Comparison of ENCODE assay signal across 8 cellular contexts in the genomic region with DNA sequence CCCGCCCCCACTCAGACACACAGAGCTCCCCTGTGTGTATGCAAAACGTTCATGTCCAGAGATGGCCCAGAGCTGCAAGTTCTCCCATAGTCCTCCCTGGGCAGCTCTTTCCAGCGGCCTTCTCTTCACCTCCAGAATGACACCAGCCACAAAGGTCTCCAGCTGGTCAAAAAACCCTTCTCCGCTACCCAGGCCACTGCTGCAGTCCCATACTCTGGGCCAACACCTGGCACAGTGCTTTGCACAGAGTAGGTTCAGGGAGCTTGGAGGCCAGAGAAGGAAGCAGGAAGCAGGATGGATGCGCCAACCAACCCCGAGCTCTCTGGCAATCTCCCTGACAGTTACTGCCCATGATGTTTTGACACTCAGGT. TPM values are rescaled to one million over a fixed set of nuclear protein-coding genes. Genes with fewer than 3 reads are reported as not detected.
DNase-seq lines count a peak whose midpoint lies in the region; ATAC-seq, FAIRE-seq and TF ChIP-seq lines count a peak whose summit lies in the region.

No MANE protein-coding gene starts in this region.

- H3K27me3 ChIP-seq in HepG2 (ENCODE audit: control insufficient read depth in 1 of 2, insufficient read depth in 2 of 2, low read length in 2 of 2) = peaks cover 0 to 9% of the 10 kb centered on the region in 2 experiments; a peak in 2 of 5 replicates
- no peaks in the 10 kb centered on the region for H3K27me3 ChIP-seq in suprapubic skin

- in situ Hi-C loops in HepG2 (cut with HindIII; ENCODE audit: extremely low pct_ligation_motif_present, low pct_unique_long_range_greater_than_20kb) = no loop called here

- no peak for TF ChIP-seq RAD21 in HepG2 (CRISPR knock-in tag; IDR thresholded peaks at IDR 0.05)

- intact Hi-C loops in activated CD4-positive, alpha-beta T cell treated with anti-CD3 and anti-CD28 coated beads, Interleukin-2, amount 10 ng/mL, durations not matched to agents 24 days and 14 days (cut with micrococcal nuclease) = loop anchor here (1.0 kb wide), 1 partner anchor 10 kb away; no protein-coding TSS in a partner anchor
- intact Hi-C loops in HepG2 (cut with micrococcal nuclease; ENCODE audit: unreplicated experiment) = no loop called here

- H3K79me2 ChIP-seq in HepG2 (ENCODE audit: insufficient read depth, low read length) = peaks cover 34% of the 10 kb centered on the region

- H3K9ac ChIP-seq in HepG2 (ENCODE audit: insufficient read depth, low read depth, low read length) = peak overlapping the region; percentile 92; the same call in 1 of the 2 replicates

- TF ChIP-seq CTCF in HepG2 (CRISPR knock-in tag; IDR thresholded peaks at IDR 0.05) (no peak), suprapubic skin (IDR thresholded peaks at IDR 0.05) (no peak)

- no peaks in the 10 kb centered on the region for H3K36me3 ChIP-seq in HepG2 (replicated peaks in 1 of 2; ENCODE audit: control insufficient read depth in 1 of 2, insufficient read depth in 2 of 2, low read length in 2 of 2)
- no peaks in the 10 kb centered on the region for H3K36me3 ChIP-seq in suprapubic skin

- peak overlapping the region; percentile 94 for H3K27ac ChIP-seq in HepG2 (ENCODE audit: extremely low read length, insufficient read depth, low read length)
- peak overlapping the region; percentile 91 for H3K27ac ChIP-seq in suprapubic skin

- TF ChIP-seq POLR2A in HepG2 (IDR thresholded peaks at IDR 0.05; ENCODE audit: insufficient read depth in 1 of 2, low read depth in 2 of 2, low read length in 2 of 2) (no peak), suprapubic skin (IDR thresholded peaks at IDR 0.05) (no peak)

- no peak for DNase-seq in activated CD4-positive, alpha-beta T cell treated with anti-CD3 and anti-CD28 coated beads, Interleukin-2, amount 10 ng/mL, durations not matched to agents 24 days and 14 days
- DNase-seq in activated CD4-positive, alpha-beta T cell treated with anti-CD3 and anti-CD28 coated beads, Interleukin-2, amount 50 U/mL, for 48 hours = no peak
- no peak for DNase-seq in activated CD8-positive, alpha-beta T cell treated with anti-CD3 and anti-CD28 coated beads, Interleukin-2, amount 10 ng/mL, durations not matched to agents 7 days and 5 days
- DNase-seq in HepG2 (ENCODE audit: low spot score) (no peak), suprapubic skin (ENCODE audit: low spot score in 2 of 2) (no peak), NCI-H748 treated with DMSO at 0.1 percent for 48 hours (lab: John Stamatoyannopoulos, UW) (no peak), urothelium cell line (ENCODE audit: low spot score) (no peak)

- no peaks in the 10 kb centered on the region for H3K27me3 Mint-ChIP-seq in activated CD4-positive, alpha-beta T cell treated with anti-CD3 and anti-CD28 coated beads, Interleukin-2, amount 10 ng/mL, durations not matched to agents 24 days and 14 days
- H3K27me3 Mint-ChIP-seq in activated CD8-positive, alpha-beta T cell treated with anti-CD3 and anti-CD28 coated beads, Interleukin-2, amount 10 ng/mL, durations not matched to agents 7 days and 5 days (ENCODE audit: low read depth) = no peaks in the 10 kb centered on the region

- peak overlapping the region; percentile 80 for H3K4me3 Mint-ChIP-seq in activated CD4-positive, alpha-beta T cell treated with anti-CD3 and anti-CD28 coated beads, Interleukin-2, amount 10 ng/mL, durations not matched to agents 24 days and 14 days
- H3K4me3 Mint-ChIP-seq in activated CD8-positive, alpha-beta T cell treated with anti-CD3 and anti-CD28 coated beads, Interleukin-2, amount 10 ng/mL, durations not matched to agents 7 days and 5 days = peak overlapping the region; percentile 75

- H3K36me3 Mint-ChIP-seq in activated CD4-positive, alpha-beta T cell treated with anti-CD3 and anti-CD28 coated beads, Interleukin-2, amount 10 ng/mL, durations not matched to agents 24 days and 14 days (ENCODE audit: low read depth) = peaks cover 32% of the 10 kb centered on the region
- peaks cover 3% of the 10 kb centered on the region for H3K36me3 Mint-ChIP-seq in activated CD8-positive, alpha-beta T cell treated with anti-CD3 and anti-CD28 coated beads, Interleukin-2, amount 10 ng/mL, durations not matched to agents 7 days and 5 days (ENCODE audit: low read depth)

- peaks cover 63% of the 10 kb centered on the region for H3K4me1 ChIP-seq in HepG2 (ENCODE audit: insufficient read depth, low read length)
- H3K4me1 ChIP-seq in suprapubic skin = peaks cover 33% of the 10 kb centered on the region

- peak overlapping the region; percentile 94 for H3K27ac Mint-ChIP-seq in activated CD4-positive, alpha-beta T cell treated with anti-CD3 and anti-CD28 coated beads, Interleukin-2, amount 10 ng/mL, durations not matched to agents 24 days and 14 days
- peak overlapping the region; percentile 71 for H3K27ac Mint-ChIP-seq in activated CD8-positive, alpha-beta T cell treated with anti-CD3 and anti-CD28 coated beads, Interleukin-2, amount 10 ng/mL, durations not matched to agents 7 days and 5 days

- no peak overlapping the region for H2AFZ ChIP-seq in HepG2 (ENCODE audit: low read length)

- no peaks in the 10 kb centered on the region for H3K9me3 Mint-ChIP-seq in activated CD4-positive, alpha-beta T cell treated with anti-CD3 and anti-CD28 coated beads, Interleukin-2, amount 10 ng/mL, durations not matched to agents 24 days and 14 days
- no peaks in the 10 kb centered on the region for H3K9me3 Mint-ChIP-seq in activated CD8-positive, alpha-beta T cell treated with anti-CD3 and anti-CD28 coated beads, Interleukin-2, amount 10 ng/mL, durations not matched to agents 7 days and 5 days (ENCODE audit: insufficient read depth)

- POLR2A ChIA-PET in activated CD8-positive, alpha-beta T cell treated with anti-CD3 and anti-CD28 coated beads, Interleukin-2, amount 10 ng/mL, durations not matched to agents 7 days and 5 days (lab: Charles Lee) = interaction anchor here (0.6 to 11.3 kb wide), 7 partner anchors 9 to 128 kb away, joined by 3 to 128 read pairs (median 3); partner anchors contain the start of genes GHDC and STAT5A
- POLR2A ChIA-PET in HepG2 (lab: Yijun Ruan, JAX) = interaction anchor here (0.7 to 2.0 kb wide), 14 partner anchors 8 to 589 kb away, joined by 3 to 21 read pairs (median 4); partner anchors contain the start of gene STAT3

- TF ChIP-seq EP300 in HepG2 (IDR thresholded peaks at IDR 0.05; ENCODE audit: low read depth in 2 of 2, low read length in 2 of 2) (no peak), HepG2 (CRISPR knock-in tag; IDR thresholded peaks at IDR 0.05; ENCODE audit: borderline replicate concordance) (no peak), suprapubic skin (IDR thresholded peaks at IDR 0.05) (no peak)

- H3K4me1 Mint-ChIP-seq in activated CD4-positive, alpha-beta T cell treated with anti-CD3 and anti-CD28 coated beads, Interleukin-2, amount 10 ng/mL, durations not matched to agents 24 days and 14 days = peaks cover 36% of the 10 kb centered on the region
- peaks cover 36% of the 10 kb centered on the region for H3K4me1 Mint-ChIP-seq in activated CD8-positive, alpha-beta T cell treated with anti-CD3 and anti-CD28 coated beads, Interleukin-2, amount 10 ng/mL, durations not matched to agents 7 days and 5 days (ENCODE audit: low read depth)

- peak overlapping the region; percentile 81 to 96 (median 91) for H3K4me3 ChIP-seq in HepG2 (replicated peaks in 1 of 3; ENCODE audit: insufficient read depth in 1 of 3, low read depth in 2 of 3, low read length in 3 of 3)
- peak overlapping the region; percentile 94 for H3K4me3 ChIP-seq in suprapubic skin

- peak overlapping the region; percentile 97 for H3K4me2 ChIP-seq in HepG2 (ENCODE audit: low read depth, low read length)

- ATAC-seq in activated CD8-positive, alpha-beta T cell treated with anti-CD3 and anti-CD28 coated beads, Interleukin-2, amount 10 ng/mL, durations not matched to agents 7 days and 5 days = no peak
- ATAC-seq in HepG2 (peak; percentile 56), HG03571 (IDR thresholded peaks at IDR 0.05; ENCODE audit: unreplicated experiment) (no peak)

- BruUV-seq in HepG2 (replicated peaks; lab: Mats Ljungman, UMichigan) = no TSS peak

- H3K9me3 ChIP-seq in HepG2 (ENCODE audit: low read length) (no peaks in the 10 kb centered on the region), suprapubic skin (no peaks in the 10 kb centered on the region)

- 31% methylated on average over 6 of the region's 6 CpGs for WGBS in HepG2 (ENCODE audit: low lambda C conversion rate)
- 56% methylated on average over 6 of the region's 6 CpGs for WGBS in suprapubic skin

- CTCF ChIA-PET in activated CD8-positive, alpha-beta T cell treated with anti-CD3 and anti-CD28 coated beads, Interleukin-2, amount 10 ng/mL, durations not matched to agents 7 days and 5 days (lab: Charles Lee) = interaction anchor here (0.9 to 1.2 kb wide), 3 partner anchors 10 to 55 kb away, joined by 3 to 5 read pairs (median 4); no protein-coding TSS in a partner anchor
- CTCF ChIA-PET in HepG2 (lab: Yijun Ruan, JAX; ENCODE audit: low intra/inter-chr PET ratio, low total read pairs) = no interaction called here

- H4K20me1 ChIP-seq in HepG2 (ENCODE audit: insufficient read depth, low read length) = no peaks in the 10 kb centered on the region; the same call in 1 of the 2 replicates

- FAIRE-seq in HepG2 (lab: Jason Lieb, UNC) = no peak
- FAIRE-seq in urothelium cell line (lab: Jason Lieb, UNC) = no peak

RNA-seq across cellular contexts. Expression of gene STAT5B, which starts 1.1 kb away (rescaled TPM):
- total RNA-seq in activated CD4-positive, alpha-beta T cell treated with anti-CD3 and anti-CD28 coated beads, Interleukin-2, amount 10 ng/mL, durations not matched to agents 24 days and 14 days = 184 and 189 TPM in 2 replicates
- total RNA-seq in activated CD8-positive, alpha-beta T cell treated with anti-CD3 and anti-CD28 coated beads, Interleukin-2, amount 10 ng/mL, durations not matched to agents 7 days and 5 days = 10 to 100 TPM; 92.7 to 94.4 TPM
- total RNA-seq in HepG2 (2016; rRNA removed; fragmentation: Illumina TruSeq; extraction: Trizol) (17.2 and 21.0 TPM in 2 replicates), suprapubic skin (100 to 1,000 TPM in 1 of 4 donors, 10 to 100 TPM in 3; 52.7 to 105 (median 57.6) TPM)
- 8.8 and 10.4 TPM in 2 replicates for total RNA-seq in HepG2 (2016; cell fraction: cytosol; rRNA removed; fragmentation: Illumina TruSeq; extraction: Trizol; ENCODE audit: low read depth)
- 14.8 and 23.5 TPM in 2 replicates for total RNA-seq in HepG2 (2016; cell fraction: insoluble cytoplasmic fraction; rRNA removed; fragmentation: Illumina TruSeq; extraction: Trizol)
- total RNA-seq in HepG2 (2016; cell fraction: membrane; rRNA removed; fragmentation: Illumina TruSeq; extraction: Trizol) = 13.7 and 14.6 TPM in 2 replicates
- total RNA-seq in HepG2 (2016; cell fraction: nucleus; rRNA removed; fragmentation: Illumina TruSeq; extraction: Trizol) = 21.1 and 22.8 TPM in 2 replicates
- 42.8 and 44.8 TPM in 2 replicates for polyA plus RNA-seq in HepG2 (2011; rRNA removed)
- 18.5 and 22.6 TPM in 2 replicates for polyA plus RNA-seq in HepG2 (2011; cell fraction: cytosol; rRNA removed)
- polyA plus RNA-seq in HepG2 (2011; cell fraction: nucleus; rRNA removed) = 110 and 115 TPM in 2 replicates
- 27.0 and 34.0 TPM in 2 replicates for polyA plus RNA-seq in HepG2 (2012)
- 3.0 and 3.2 TPM in 2 replicates for polyA plus RNA-seq in HepG2 (2016; cell fraction: cytosol; fragmentation: Illumina TruSeq; extraction: Trizol; ENCODE audit: low read depth)
- 13.9 and 18.4 TPM in 2 replicates for polyA plus RNA-seq in HepG2 (2016; cell fraction: insoluble cytoplasmic fraction; fragmentation: Illumina TruSeq; extraction: Trizol; ENCODE audit: low read depth)
- 8.2 and 9.4 TPM in 2 replicates for polyA plus RNA-seq in HepG2 (2016; cell fraction: membrane; fragmentation: Illumina TruSeq; extraction: Trizol; ENCODE audit: low read depth)
- polyA plus RNA-seq in HepG2 (2016; cell fraction: nucleus; fragmentation: Illumina TruSeq; extraction: Trizol; ENCODE audit: insufficient read depth, low read depth) = 73.9 and 77.3 TPM in 2 replicates
- polyA minus RNA-seq in HepG2 (2011; rRNA and poly(A)+ RNA removed; ENCODE audit: low replicate concordance) = 35.0 and 59.1 TPM in 2 replicates
- polyA minus RNA-seq in HepG2 (2011; cell fraction: cytosol; rRNA and poly(A)+ RNA removed) = 14.9 and 16.6 TPM in 2 replicates
- polyA minus RNA-seq in HepG2 (2011; cell fraction: nucleus; rRNA and poly(A)+ RNA removed) = 36.8 and 37.1 TPM in 2 replicates

RNA-seq across cellular contexts. Expression of gene STAT5A, which starts 11.0 kb away (rescaled TPM):
- 346 and 348 TPM in 2 replicates for total RNA-seq in activated CD4-positive, alpha-beta T cell treated with anti-CD3 and anti-CD28 coated beads, Interleukin-2, amount 10 ng/mL, durations not matched to agents 24 days and 14 days
- 100 to 1,000 TPM; 117 to 119 TPM for total RNA-seq in activated CD8-positive, alpha-beta T cell treated with anti-CD3 and anti-CD28 coated beads, Interleukin-2, amount 10 ng/mL, durations not matched to agents 7 days and 5 days
- total RNA-seq in HepG2 (2016; rRNA removed; fragmentation: Illumina TruSeq; extraction: Trizol) (4.1 and 4.5 TPM in 2 replicates), suprapubic skin (10 to 100 TPM; 32.1 to 56.0 (median 45.6) TPM)
- total RNA-seq in HepG2 (2016; cell fraction: cytosol; rRNA removed; fragmentation: Illumina TruSeq; extraction: Trizol; ENCODE audit: low read depth) = 1.5 and 1.6 TPM in 2 replicates
- 2.4 and 3.2 TPM in 2 replicates for total RNA-seq in HepG2 (2016; cell fraction: insoluble cytoplasmic fraction; rRNA removed; fragmentation: Illumina TruSeq; extraction: Trizol)
- total RNA-seq in HepG2 (2016; cell fraction: membrane; rRNA removed; fragmentation: Illumina TruSeq; extraction: Trizol) = 3.5 and 3.6 TPM in 2 replicates
- 3.1 and 4.2 TPM in 2 replicates for total RNA-seq in HepG2 (2016; cell fraction: nucleus; rRNA removed; fragmentation: Illumina TruSeq; extraction: Trizol)
- polyA plus RNA-seq in HepG2 (2011; rRNA removed) = 1.2 and 1.4 TPM in 2 replicates
- polyA plus RNA-seq in HepG2 (2011; cell fraction: cytosol; rRNA removed) = 1.3 and 1.4 TPM in 2 replicates
- polyA plus RNA-seq in HepG2 (2011; cell fraction: nucleus; rRNA removed) = 3.3 and 3.4 TPM in 2 replicates
- 3.9 and 7.9 TPM in 2 replicates for polyA plus RNA-seq in HepG2 (2012)
- polyA plus RNA-seq in HepG2 (2016; cell fraction: cytosol; fragmentation: Illumina TruSeq; extraction: Trizol; ENCODE audit: low read depth) = 1.2 and 1.4 TPM in 2 replicates
- 2.4 and 3.3 TPM in 2 replicates for polyA plus RNA-seq in HepG2 (2016; cell fraction: insoluble cytoplasmic fraction; fragmentation: Illumina TruSeq; extraction: Trizol; ENCODE audit: low read depth)
- polyA plus RNA-seq in HepG2 (2016; cell fraction: membrane; fragmentation: Illumina TruSeq; extraction: Trizol; ENCODE audit: low read depth) = 2.4 and 2.5 TPM in 2 replicates
- polyA plus RNA-seq in HepG2 (2016; cell fraction: nucleus; fragmentation: Illumina TruSeq; extraction: Trizol; ENCODE audit: insufficient read depth, low read depth) = 3.2 and 4.2 TPM in 2 replicates
- polyA minus RNA-seq in HepG2 (2011; rRNA and poly(A)+ RNA removed; ENCODE audit: low replicate concordance) = 6.3 and 24.5 TPM in 2 replicates
- polyA minus RNA-seq in HepG2 (2011; cell fraction: cytosol; rRNA and poly(A)+ RNA removed) = 1.7 TPM in 2 replicates
- polyA minus RNA-seq in HepG2 (2011; cell fraction: nucleus; rRNA and poly(A)+ RNA removed) = 1.7 and 3.0 TPM in 2 replicates
